Comparison of ENCODE assay signal across 28 cellular contexts in the genomic region with DNA sequence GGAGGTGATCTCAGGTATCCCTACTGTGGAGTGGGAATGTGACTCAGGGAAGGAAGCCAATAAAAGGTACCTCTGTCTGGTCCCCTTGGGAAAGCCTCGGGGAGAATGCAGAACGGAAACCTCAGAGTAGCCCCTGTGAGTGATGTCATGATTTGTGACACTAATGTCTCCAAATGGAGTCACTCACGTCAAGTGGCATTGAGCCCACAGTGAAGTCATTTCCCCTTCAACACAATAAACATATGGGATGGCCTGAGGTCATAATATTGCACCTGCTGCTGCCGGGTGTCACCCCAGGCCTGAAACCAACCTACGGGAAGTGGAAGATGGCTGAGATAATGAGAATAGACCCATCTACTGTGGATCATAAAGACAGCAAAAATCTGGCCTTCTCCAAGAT.
DNase-seq lines count a peak whose midpoint lies in the region; ATAC-seq lines count a peak whose summit lies in the region.
"Had no signal": no experiment of that assay in that cellular context is flagged by ENCODE, and none has a peak within 500 bp of the region (broad histone marks: within the 10 kb centered on the region; RNA-seq: fewer than 3 reads in every experiment).

No MANE protein-coding gene starts in this region.

- peaks cover 0 to 10% (median 3%) of the 10 kb centered on the region in 9 donors for H3K9me3 Mint-ChIP-seq in naive thymus-derived CD8-positive, alpha-beta T cell
- H3K9me3 Mint-ChIP-seq: activated naive CD8-positive, alpha-beta T cell treated with anti-CD3 and anti-CD28 coated beads, Interleukin-2, amount 10 ng/mL, durations not matched to agents 7 days and 5 days; activated T-cell treated with anti-CD3 and anti-CD28 coated beads, Interleukin-2, amount 50 U/mL, for 24 hours; immature natural killer cell; type B pancreatic cell had no signal

- POLR2A ChIA-PET in naive thymus-derived CD8-positive, alpha-beta T cell (lab: Charles Lee): no interaction called here

- peak; percentile 93 for DNase-seq in DMS153 (lab: John Stamatoyannopoulos, UW)
- DNase-seq in Daoy (ENCODE audit: low read depth): peak; percentile 31
- DNase-seq in NCI-H2029 (lab: John Stamatoyannopoulos, UW): peak; percentile 91
- DNase-seq in SHP77 treated with DMSO at 0.1 percent for 48 hours (lab: John Stamatoyannopoulos, UW): peak; percentile 60
- no peak for DNase-seq in caudate nucleus (lab: John Stamatoyannopoulos, UW)
- DNase-seq in naive thymus-derived CD8-positive, alpha-beta T cell: no peak
- DNase-seq in NCI-H187 treated with DMSO at 0.1 percent for 48 hours (lab: John Stamatoyannopoulos, UW): no peak
- DNase-seq: activated gamma-delta T cell; activated naive CD8-positive, alpha-beta T cell treated with anti-CD3 and anti-CD28 coated beads, Interleukin-2, amount 10 ng/mL, durations not matched to agents 7 days and 5 days; activated T-cell treated with anti-CD3 and anti-CD28 coated beads, Interleukin-2, amount 50 U/mL, for 24 hours; DMS79; effector memory CD4-positive, alpha-beta T cell; GDM1; GOT3; hypothalamus; immature natural killer cell; mammary epithelial cell; NCI-H526 treated with DMSO at 0.1 percent for 48 hours; nephron progenitor cell; ovary; stimulated activated naive B cell treated with anti-CD40 and anti-IgM and Interleukin-4, amounts not matched to agents 10 μg/mL and 1 μg/mL and 100 μg/mL, for 72 hours had no signal

- no peaks in the 10 kb centered on the region for H3K36me3 Mint-ChIP-seq in naive thymus-derived CD8-positive, alpha-beta T cell
- H3K36me3 Mint-ChIP-seq: activated naive CD8-positive, alpha-beta T cell treated with anti-CD3 and anti-CD28 coated beads, Interleukin-2, amount 10 ng/mL, durations not matched to agents 7 days and 5 days; immature natural killer cell; stimulated activated naive B cell treated with anti-CD40 and anti-IgM and Interleukin-4, amounts not matched to agents 10 μg/mL and 1 μg/mL and 100 μg/mL, for 72 hours; type B pancreatic cell had no signal

- ATAC-seq in naive thymus-derived CD8-positive, alpha-beta T cell: no peak
- ATAC-seq: stimulated activated naive B cell treated with anti-CD40 and anti-IgM and Interleukin-4, amounts not matched to agents 10 μg/mL and 1 μg/mL and 100 μg/mL, for 72 hours had no signal

- H3K4me1 Mint-ChIP-seq in naive thymus-derived CD8-positive, alpha-beta T cell: no peaks in the 10 kb centered on the region
- H3K4me1 Mint-ChIP-seq: activated naive CD8-positive, alpha-beta T cell treated with anti-CD3 and anti-CD28 coated beads, Interleukin-2, amount 10 ng/mL, durations not matched to agents 7 days and 5 days; immature natural killer cell; stimulated activated naive B cell treated with anti-CD40 and anti-IgM and Interleukin-4, amounts not matched to agents 10 μg/mL and 1 μg/mL and 100 μg/mL, for 72 hours had no signal

- no peak overlapping the region for H3K27ac ChIP-seq in caudate nucleus (ENCODE audit: low read depth, low read length)
- H3K27ac ChIP-seq: ascending aorta; BLaER1 treated with 17β-estradiol and CSF1 and Interleukin-3, amounts not matched to agents 10 nM and 100 nM; epithelial cell of prostate; ovary; RWPE1; SK-N-MC; skin epidermis had no signal

- H3K27me3 Mint-ChIP-seq in naive thymus-derived CD8-positive, alpha-beta T cell: peaks cover 0 to 10% (median 8%) of the 10 kb centered on the region in 5 donors
- H3K27me3 Mint-ChIP-seq: activated naive CD8-positive, alpha-beta T cell treated with anti-CD3 and anti-CD28 coated beads, Interleukin-2, amount 10 ng/mL, durations not matched to agents 7 days and 5 days; type B pancreatic cell had no signal

- H3K4me3 Mint-ChIP-seq in naive thymus-derived CD8-positive, alpha-beta T cell: no peak overlapping the region
- H3K4me3 Mint-ChIP-seq: activated naive CD8-positive, alpha-beta T cell treated with anti-CD3 and anti-CD28 coated beads, Interleukin-2, amount 10 ng/mL, durations not matched to agents 7 days and 5 days; activated T-cell treated with anti-CD3 and anti-CD28 coated beads, Interleukin-2, amount 50 U/mL, for 24 hours; immature natural killer cell; nephron progenitor cell; stimulated activated naive B cell treated with anti-CD40 and anti-IgM and Interleukin-4, amounts not matched to agents 10 μg/mL and 1 μg/mL and 100 μg/mL, for 72 hours; type B pancreatic cell had no signal

- H3K27ac Mint-ChIP-seq in naive thymus-derived CD8-positive, alpha-beta T cell: no peak overlapping the region
- H3K27ac Mint-ChIP-seq: activated naive CD8-positive, alpha-beta T cell treated with anti-CD3 and anti-CD28 coated beads, Interleukin-2, amount 10 ng/mL, durations not matched to agents 7 days and 5 days; activated T-cell treated with anti-CD3 and anti-CD28 coated beads, Interleukin-2, amount 50 U/mL, for 24 hours; immature natural killer cell; nephron progenitor cell; stimulated activated naive B cell treated with anti-CD40 and anti-IgM and Interleukin-4, amounts not matched to agents 10 μg/mL and 1 μg/mL and 100 μg/mL, for 72 hours; type B pancreatic cell had no signal

Comparison
In these comparisons a context has a peak if more than half of its experiments do, and no peak if none do; other contexts are left out.
1. DNase-seq: peak in DMS153 (single experiment), Daoy (single experiment), NCI-H2029 (single experiment) and SHP77 treated with DMSO at 0.1 percent for 48 hours (single experiment); none in caudate nucleus (0 of 61), naive thymus-derived CD8-positive, alpha-beta T cell (0 of 10) and NCI-H187 treated with DMSO at 0.1 percent for 48 hours (single experiment).